ENCODE assay signal across 27 cellular contexts in genomic region chr10:61342817-61343572, GRCh38.
DNase-seq lines count a peak whose midpoint lies in the region; ATAC-seq and TF ChIP-seq lines count a peak whose summit lies in the region.
"Had no signal": no experiment of that assay in that cellular context is flagged by ENCODE, and none has a peak within 500 bp of the region (broad histone marks: within the 10 kb centered on the region; RNA-seq: fewer than 3 reads in every experiment).

No MANE protein-coding gene starts in this region.

- TF ChIP-seq CTCF in CD4-positive, alpha-beta T cell (IDR thresholded peaks at IDR 0.05) = no peak
- TF ChIP-seq CTCF in left lung (IDR thresholded peaks at IDR 0.05) = no peak
- no peak for TF ChIP-seq CTCF in neural progenitor cell (IDR thresholded peaks at IDR 0.05)

- no peak overlapping the region for H3K27ac ChIP-seq in CD4-positive, alpha-beta T cell (ENCODE audit: low read depth, low read length)
- H3K27ac ChIP-seq in left lung (no peak overlapping the region), neural progenitor cell (no peak overlapping the region)
- H3K27ac ChIP-seq: 22Rv1, BLaER1, Peyer's patch, SJCRH30 had no signal

- H3K9me3 Mint-ChIP-seq in CD4-positive, alpha-beta T cell = no peaks in the 10 kb centered on the region
- no peaks in the 10 kb centered on the region for H3K9me3 Mint-ChIP-seq in neural progenitor cell
- H3K9me3 Mint-ChIP-seq: CD8-positive, alpha-beta T cell; GM23338 had no signal

- peak; percentile 34 for ATAC-seq in CD4-positive, alpha-beta T cell (ENCODE audit: poor library complexity)
- ATAC-seq in left lung = peak; percentile 34
- ATAC-seq: CD8-positive, alpha-beta T cell; GM23338 had no signal

- no peaks in the 10 kb centered on the region for H4K20me1 ChIP-seq in neural progenitor cell (ENCODE audit: low read depth)
- H4K20me1 ChIP-seq: BLaER1 had no signal

- no peaks in the 10 kb centered on the region for H3K9me3 ChIP-seq in CD4-positive, alpha-beta T cell (ENCODE audit: control insufficient read depth, low read length)
- H3K9me3 ChIP-seq in left lung (no peaks in the 10 kb centered on the region), neural progenitor cell (ENCODE audit: low read depth) (no peaks in the 10 kb centered on the region)
- H3K9me3 ChIP-seq: BLaER1, HAP-1, Peyer's patch, SJCRH30 had no signal

- H3K4me1 ChIP-seq in left lung (no peaks in the 10 kb centered on the region), neural progenitor cell (no peaks in the 10 kb centered on the region)
- H3K4me1 ChIP-seq: BLaER1, HAP-1, Peyer's patch, SJCRH30 had no signal

- H3K4me2 ChIP-seq in neural progenitor cell = no peak overlapping the region
- H3K4me2 ChIP-seq: BLaER1, GM23338 had no signal

- peak overlapping the region; percentile 2 for H3K4me3 Mint-ChIP-seq in CD4-positive, alpha-beta T cell
- no peak overlapping the region for H3K4me3 Mint-ChIP-seq in neural progenitor cell
- H3K4me3 Mint-ChIP-seq: CD8-positive, alpha-beta T cell; GM23338; IgD-negative memory B cell had no signal

- POLR2A ChIA-PET in CD4-positive, alpha-beta T cell (lab: Charles Lee) = no interaction called here

- no peaks in the 10 kb centered on the region for H3K27me3 Mint-ChIP-seq in CD4-positive, alpha-beta T cell
- H3K27me3 Mint-ChIP-seq in neural progenitor cell (ENCODE audit: insufficient read depth, low read depth) = peaks cover 2% of the 10 kb centered on the region

- DNase-seq in DMS53 (lab: John Stamatoyannopoulos, UW) (peak; percentile 6), DMS53 treated with DMSO at 0.1 percent for 48 hours (lab: John Stamatoyannopoulos, UW; ENCODE audit: unreplicated experiment) (no peak), NCI-H69 (lab: John Stamatoyannopoulos, UW) (peak; percentile 6), left lung (no peak), NCI-H2107 treated with DMSO at 0.1 percent for 48 hours (lab: John Stamatoyannopoulos, UW; ENCODE audit: unreplicated experiment) (no peak), neural progenitor cell (ENCODE audit: low spot score) (no peak), NOMO-1 treated with dmso at 0.1 percent for 144 hours (lab: John Stamatoyannopoulos, UW; ENCODE audit: unreplicated experiment) (no peak)
- DNase-seq in CD4-positive, alpha-beta T cell = no peak
- DNase-seq: ACHN; CD8-positive, alpha-beta T cell; GDM1; MM.1S; NCI-H1048; NCI-H1436; NCI-H187 treated with DMSO at 0.1 percent for 48 hours; NCI-H2107; NCI-H226; NCI-H510A treated with DMSO at 0.1 percent for 48 hours; NCI-H774; NK-92 treated with Interleukin-12 subunit alpha and Interleukin-12 subunit beta, amount 100 ng/mL, for 24 hours; Peyer's patch; SJCRH30 had no signal

- H3K4me3 ChIP-seq in left lung (no peak overlapping the region), neural progenitor cell (no peak overlapping the region)
- H3K4me3 ChIP-seq: BLaER1, GM23338, HAP-1, Peyer's patch, SJCRH30 had no signal

- peaks cover 16% of the 10 kb centered on the region for H3K4me1 Mint-ChIP-seq in CD4-positive, alpha-beta T cell (ENCODE audit: low read depth)
- H3K4me1 Mint-ChIP-seq in neural progenitor cell = peaks cover 3% of the 10 kb centered on the region
- H3K4me1 Mint-ChIP-seq: GM23338 had no signal

- H3K79me2 ChIP-seq in neural progenitor cell (ENCODE audit: low read depth) = no peaks in the 10 kb centered on the region

- H3K36me3 ChIP-seq in left lung = no peaks in the 10 kb centered on the region
- H3K36me3 ChIP-seq in neural progenitor cell = no peaks in the 10 kb centered on the region
- H3K36me3 ChIP-seq: BLaER1, HAP-1, Peyer's patch, SJCRH30 had no signal

- H3K27ac Mint-ChIP-seq in CD4-positive, alpha-beta T cell = no peak overlapping the region
- H3K27ac Mint-ChIP-seq in neural progenitor cell = no peak overlapping the region
- H3K27ac Mint-ChIP-seq: CD8-positive, alpha-beta T cell; GM23338; IgD-negative memory B cell had no signal

- no peaks in the 10 kb centered on the region for H3F3A ChIP-seq in neural progenitor cell (ENCODE audit: low read depth)

- H3K27me3 ChIP-seq in CD4-positive, alpha-beta T cell (ENCODE audit: control insufficient read depth, insufficient read depth, low read length) = no peaks in the 10 kb centered on the region
- H3K27me3 ChIP-seq in left lung (no peaks in the 10 kb centered on the region), neural progenitor cell (no peaks in the 10 kb centered on the region)
- H3K27me3 ChIP-seq: BLaER1, Peyer's patch, SJCRH30 had no signal

- H3K36me3 Mint-ChIP-seq in CD4-positive, alpha-beta T cell (ENCODE audit: low read depth) = no peaks in the 10 kb centered on the region
- no peaks in the 10 kb centered on the region for H3K36me3 Mint-ChIP-seq in neural progenitor cell
- H3K36me3 Mint-ChIP-seq: CD8-positive, alpha-beta T cell; IgD-negative memory B cell had no signal

- no peak overlapping the region for H3K9ac ChIP-seq in neural progenitor cell
- H3K9ac ChIP-seq: BLaER1 had no signal

- H2AFZ ChIP-seq in neural progenitor cell (replicated peaks) = no peak overlapping the region
- H2AFZ ChIP-seq: GM23338 had no signal

- intact Hi-C loops in CD4-positive, alpha-beta T cell (cut with DNase I, micrococcal nuclease) = no loop called here
- intact Hi-C loops in left lung (cut with DNase I) = no loop called here

- CTCF ChIA-PET in CD4-positive, alpha-beta T cell (lab: Charles Lee) = no interaction called here

Comparison
In these comparisons a context has a peak if more than half of its experiments do, and no peak if none do; other contexts are left out.
1. DNase-seq: peak in DMS53 (single experiment) and NCI-H69 (single experiment); none in DMS53 treated with DMSO at 0.1 percent for 48 hours (single experiment), CD4-positive, alpha-beta T cell (0 of 10), left lung (0 of 2), NCI-H2107 treated with DMSO at 0.1 percent for 48 hours (single experiment), neural progenitor cell (single experiment) and NOMO-1 treated with dmso at 0.1 percent for 144 hours (single experiment).